Comparison of ENCODE assay signal across 8 cellular contexts in genomic region chr12:105084251-105085250, GRCh38. TPM values are rescaled to one million over a fixed set of nuclear protein-coding genes. Genes with fewer than 3 reads are reported as not detected.
DNase-seq lines count a peak whose midpoint lies in the region; ATAC-seq and TF ChIP-seq lines count a peak whose summit lies in the region.

ALDH1L2 (minus strand) TSS chr12:105084458; CDS start chr12:105084436, 22 bp downstream.

- no TSS peak for BruUV-seq in MCF 10A (replicated peaks; lab: Mats Ljungman, UMichigan)

- no peaks in the 10 kb centered on the region for H3K36me3 ChIP-seq in iPS-18a (ENCODE audit: control insufficient read depth, low read depth, low read length)

- intact Hi-C loops in MCF 10A (cut with micrococcal nuclease), result loop anchor here (2.0 kb wide), 1 partner anchor 16 kb away; no protein-coding TSS in a partner anchor

- H3K27ac Mint-ChIP-seq in MCF 10A (ENCODE audit: low read depth, unreplicated experiment), result peak within 1 kb of the TSS; percentile 97

- no peaks in the 10 kb centered on the region for H3K9me3 ChIP-seq in iPS-18a (ENCODE audit: control insufficient read depth, low read depth, low read length)

- no peak for TF ChIP-seq CTCF in MCF 10A (IDR thresholded peaks at IDR 0.05; ENCODE audit: unreplicated experiment)

- POLR2A ChIA-PET in MCF 10A (lab: Yijun Ruan, JAX), result interaction anchor here (0.8 to 4.5 kb wide), 6 partner anchors 7 to 1127 kb away, joined by 3 to 94 read pairs (median 16); partner anchors contain the start of gene WASHC4

- peaks cover 21% of the 10 kb centered on the region for H3K27me3 ChIP-seq in iPS-18a (ENCODE audit: control insufficient read depth, insufficient read depth, low read length)

- H3K4me3 ChIP-seq in iPS-18a (ENCODE audit: low read length) (peak within 1 kb of the TSS; percentile 68), skeletal muscle cell (ENCODE audit: low read depth, low read length) (peak within 1 kb of the TSS; percentile 86)

- no peaks in the 10 kb centered on the region for H3K9me3 Mint-ChIP-seq in MCF 10A (ENCODE audit: unreplicated experiment)

- peak; percentile 51 for TF ChIP-seq POLR2A in GM19099 (IDR thresholded peaks at IDR 0.05; ENCODE audit: extremely low read depth, insufficient read length, low read depth)

- H3K4me3 Mint-ChIP-seq in MCF 10A (ENCODE audit: unreplicated experiment), result peak within 1 kb of the TSS; percentile 92

- CTCF ChIA-PET in MCF 10A (lab: Yijun Ruan, JAX), result interaction anchor here (0.7 to 1.4 kb wide), 3 partner anchors 8 to 703 kb away, joined by 3 to 5 read pairs (median 3); no protein-coding TSS in a partner anchor

- no peak within 1 kb of the TSS for H3K27ac ChIP-seq in iPS-18a (ENCODE audit: low read length)

- DNase-seq in Ammon's horn (ENCODE audit: low spot score) (peak; percentile 75), HT-29 (ENCODE audit: low spot score) (peak; percentile 26), T-helper 2 cell (peak; percentile 2 to 61 (median 19)), MCF 10A (ENCODE audit: unreplicated experiment) (peak; percentile 85), skeletal muscle cell (ENCODE audit: low read depth) (peak; percentile 80)

- H3K36me3 Mint-ChIP-seq in MCF 10A (ENCODE audit: insufficient read depth, unreplicated experiment), result peaks cover 13% of the 10 kb centered on the region

- H3K4me1 Mint-ChIP-seq in MCF 10A (ENCODE audit: insufficient read depth, unreplicated experiment), result peaks cover 23% of the 10 kb centered on the region

- peaks cover 15% of the 10 kb centered on the region for H3K4me1 ChIP-seq in iPS-18a (ENCODE audit: control insufficient read depth, low read depth, low read length)

- no peaks in the 10 kb centered on the region for H3K27me3 Mint-ChIP-seq in MCF 10A (ENCODE audit: insufficient read depth, unreplicated experiment)

- no peak for ATAC-seq in HG03025 (IDR thresholded peaks at IDR 0.05; ENCODE audit: low FRiP score, unreplicated experiment)

- H3K9ac ChIP-seq in iPS-18a (ENCODE audit: low read length), result peak within 1 kb of the TSS; percentile 59

RNA-seq across cellular contexts. Expression of gene ALDH1L2, which starts in this region (rescaled TPM):
- not detected in 2 replicates for total RNA-seq in HT-29 (2014; rRNA removed; shearing (Covaris generic))
- total RNA-seq in MCF 10A (2022), result 165 TPM in 2 replicates

Comparison
In these comparisons a context has a peak if more than half of its experiments do, and no peak if none do; other contexts are left out.
1. RNA of gene ALDH1L2 (total RNA-seq): 165 TPM in MCF 10A; not detected in HT-29; every median in the first group is over 100 times any median in the second.
2. Peak in DNase-seq in HT-29; RNA of the gene not detected or under 1 TPM.
3. DNase-seq: peak in every context shown above with its lines; median percentile 85 in MCF 10A; 80 in skeletal muscle cell; 75 in Ammon's horn; 26 in HT-29; 19 in T-helper 2 cell.